ENCODE assay signal across 1 cellular context in the genomic region with DNA sequence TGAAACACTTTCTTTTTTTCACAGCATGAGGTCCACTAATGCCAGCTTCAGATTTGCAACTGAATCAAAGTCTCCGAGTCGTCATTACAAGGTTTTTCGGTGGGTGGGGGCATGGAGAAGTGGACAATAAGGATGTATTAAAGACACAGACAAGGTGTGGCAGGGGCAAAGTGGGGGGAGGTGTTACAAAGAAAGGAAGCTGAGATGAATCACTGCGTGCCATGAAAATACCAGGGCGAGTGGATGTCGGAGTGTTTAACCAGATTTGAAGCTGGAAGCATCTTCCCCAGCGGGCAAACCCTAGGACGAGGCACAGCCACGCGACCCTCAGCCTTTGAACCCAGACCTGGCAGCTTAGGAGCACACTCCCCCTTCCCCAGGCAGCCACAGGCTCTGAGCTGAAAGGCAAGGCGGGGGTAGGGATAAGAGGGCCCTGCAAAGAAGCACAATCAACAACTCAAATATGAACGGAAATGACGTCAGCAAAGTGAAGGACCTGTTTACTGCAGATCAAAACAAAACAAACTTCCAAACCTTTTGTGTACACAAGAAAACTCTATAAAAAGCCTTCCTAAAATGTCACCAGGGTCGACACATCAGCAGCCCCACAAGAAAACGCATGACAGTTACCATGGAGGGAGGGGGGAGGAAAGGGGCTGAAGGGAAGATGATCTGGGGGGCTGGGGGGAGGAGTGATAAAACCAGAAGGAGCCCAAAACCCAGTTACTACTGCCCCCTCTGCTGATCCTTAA.
TF ChIP-seq lines count a peak whose summit lies in the region.

No MANE protein-coding gene starts in this region.

TF ChIP-seq in HEK293, 187 proteins besides CTCF, POLR2A, EP300 and RAD21 (continued from another document):
- TF ChIP-seq ZNF184 (tag by site-specific recombination; IDR thresholded peaks at IDR 0.05), result no peak
- TF ChIP-seq ZNF140 (tag by site-specific recombination; IDR thresholded peaks at IDR 0.05), result no peak
- peak; percentile 80 for TF ChIP-seq ZNF629 (tag by site-specific recombination; IDR thresholded peaks at IDR 0.05)
- TF ChIP-seq ZBTB7A (tag by site-specific recombination; IDR thresholded peaks at IDR 0.05; ENCODE audit: low read depth), result no peak
- 0 out of 2 replicates have a peak, but pooled peaks have one; percentile 25 for TF ChIP-seq KLF1 (tag by site-specific recombination; IDR thresholded peaks at IDR 0.05)
- TF ChIP-seq ZNF248 (tag by site-specific recombination; IDR thresholded peaks at IDR 0.05), result no peak
- TF ChIP-seq, protein P1, sequence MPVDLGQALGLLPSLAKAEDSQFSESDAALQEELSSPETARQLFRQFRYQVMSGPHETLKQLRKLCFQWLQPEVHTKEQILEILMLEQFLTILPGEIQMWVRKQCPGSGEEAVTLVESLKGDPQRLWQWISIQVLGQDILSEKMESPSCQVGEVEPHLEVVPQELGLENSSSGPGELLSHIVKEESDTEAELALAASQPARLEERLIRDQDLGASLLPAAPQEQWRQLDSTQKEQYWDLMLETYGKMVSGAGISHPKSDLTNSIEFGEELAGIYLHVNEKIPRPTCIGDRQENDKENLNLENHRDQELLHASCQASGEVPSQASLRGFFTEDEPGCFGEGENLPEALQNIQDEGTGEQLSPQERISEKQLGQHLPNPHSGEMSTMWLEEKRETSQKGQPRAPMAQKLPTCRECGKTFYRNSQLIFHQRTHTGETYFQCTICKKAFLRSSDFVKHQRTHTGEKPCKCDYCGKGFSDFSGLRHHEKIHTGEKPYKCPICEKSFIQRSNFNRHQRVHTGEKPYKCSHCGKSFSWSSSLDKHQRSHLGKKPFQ (tag by site-specific recombination; IDR thresholded peaks at IDR 0.05), result no peak
- peak; percentile 57 for TF ChIP-seq OSR2 (tag by site-specific recombination; IDR thresholded peaks at IDR 0.05)
- TF ChIP-seq ZNF654 (tag by site-specific recombination; IDR thresholded peaks at IDR 0.05; ENCODE audit: low read depth), result no peak
- TF ChIP-seq ZNF555 (tag by site-specific recombination; conservative IDR thresholded peaks at IDR 0.05), result no peak
- no peak for TF ChIP-seq ZNF416 (tag by site-specific recombination; IDR thresholded peaks at IDR 0.05)
- no peak for TF ChIP-seq ZNF747 (tag by site-specific recombination; IDR thresholded peaks at IDR 0.05)
- TF ChIP-seq WT1 (tag by site-specific recombination; IDR thresholded peaks at IDR 0.05), result no peak
- no peak for TF ChIP-seq EGR2 (tag by site-specific recombination; IDR thresholded peaks at IDR 0.05; ENCODE audit: low read depth)
- TF ChIP-seq, protein P2, sequence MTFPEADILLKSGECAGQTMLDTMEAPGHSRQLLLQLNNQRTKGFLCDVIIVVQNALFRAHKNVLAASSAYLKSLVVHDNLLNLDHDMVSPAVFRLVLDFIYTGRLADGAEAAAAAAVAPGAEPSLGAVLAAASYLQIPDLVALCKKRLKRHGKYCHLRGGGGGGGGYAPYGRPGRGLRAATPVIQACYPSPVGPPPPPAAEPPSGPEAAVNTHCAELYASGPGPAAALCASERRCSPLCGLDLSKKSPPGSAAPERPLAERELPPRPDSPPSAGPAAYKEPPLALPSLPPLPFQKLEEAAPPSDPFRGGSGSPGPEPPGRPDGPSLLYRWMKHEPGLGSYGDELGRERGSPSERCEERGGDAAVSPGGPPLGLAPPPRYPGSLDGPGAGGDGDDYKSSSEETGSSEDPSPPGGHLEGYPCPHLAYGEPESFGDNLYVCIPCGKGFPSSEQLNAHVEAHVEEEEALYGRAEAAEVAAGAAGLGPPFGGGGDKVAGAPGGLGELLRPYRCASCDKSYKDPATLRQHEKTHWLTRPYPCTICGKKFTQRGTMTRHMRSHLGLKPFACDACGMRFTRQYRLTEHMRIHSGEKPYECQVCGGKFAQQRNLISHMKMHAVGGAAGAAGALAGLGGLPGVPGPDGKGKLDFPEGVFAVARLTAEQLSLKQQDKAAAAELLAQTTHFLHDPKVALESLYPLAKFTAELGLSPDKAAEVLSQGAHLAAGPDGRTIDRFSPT (tag by site-specific recombination; IDR thresholded peaks at IDR 0.05), result 0 out of 2 replicates have a peak, but pooled peaks have one; percentile 30
- TF ChIP-seq FEZF1 (tag by site-specific recombination; IDR thresholded peaks at IDR 0.05), result peak; percentile 84
- no peak for TF ChIP-seq ZNF777 (tag by site-specific recombination; IDR thresholded peaks at IDR 0.05; ENCODE audit: borderline replicate concordance)
- no peak for TF ChIP-seq YY1 (tag by site-specific recombination; IDR thresholded peaks at IDR 0.05)
- no peak for TF ChIP-seq SP3 (tag by site-specific recombination; IDR thresholded peaks at IDR 0.05)
